ENCODE assay signal across 2 cellular contexts in the genomic region with DNA sequence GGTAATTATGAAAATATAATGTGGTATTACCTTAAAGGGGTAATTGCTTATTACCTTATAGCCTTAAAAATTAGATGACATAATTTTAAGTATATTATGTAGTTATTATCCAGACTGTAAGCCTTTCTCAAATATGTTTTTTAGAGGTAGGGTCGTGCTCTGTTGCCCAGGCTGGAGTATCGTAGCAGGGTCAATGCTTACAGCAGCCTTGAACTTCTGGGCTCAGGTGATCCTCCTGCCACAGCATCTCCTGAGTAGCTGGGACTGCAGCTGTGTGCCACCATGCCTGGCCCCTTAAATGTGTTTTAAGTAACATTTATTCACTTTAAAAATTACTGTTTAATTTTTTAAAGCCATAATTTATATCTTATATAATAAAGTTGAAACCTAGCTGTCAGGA.
TF ChIP-seq lines count a peak whose summit lies in the region.

No MANE protein-coding gene starts in this region.

TF ChIP-seq in HepG2, 621 proteins besides CTCF, POLR2A, EP300 and RAD21:
- TF ChIP-seq ZNF431 (CRISPR knock-in tag; IDR thresholded peaks at IDR 0.05; ENCODE audit: borderline replicate concordance, low read depth) (no peak), ZNF121 (CRISPR knock-in tag; IDR thresholded peaks at IDR 0.05) (peak; percentile 79), ZBTB1 (CRISPR knock-in tag; IDR thresholded peaks at IDR 0.05; ENCODE audit: borderline replicate concordance) (no peak), LRRFIP1 (CRISPR knock-in tag; conservative IDR thresholded peaks at IDR 0.05) (no peak), IRF1 (CRISPR knock-in tag; IDR thresholded peaks at IDR 0.05; ENCODE audit: low read depth) (no peak), DPF2 (CRISPR knock-in tag; IDR thresholded peaks at IDR 0.05; ENCODE audit: borderline replicate concordance, low read depth) (no peak)
- TF ChIP-seq, protein P1, sequence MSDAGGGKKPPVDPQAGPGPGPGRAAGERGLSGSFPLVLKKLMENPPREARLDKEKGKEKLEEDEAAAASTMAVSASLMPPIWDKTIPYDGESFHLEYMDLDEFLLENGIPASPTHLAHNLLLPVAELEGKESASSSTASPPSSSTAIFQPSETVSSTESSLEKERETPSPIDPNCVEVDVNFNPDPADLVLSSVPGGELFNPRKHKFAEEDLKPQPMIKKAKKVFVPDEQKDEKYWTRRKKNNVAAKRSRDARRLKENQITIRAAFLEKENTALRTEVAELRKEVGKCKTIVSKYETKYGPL (CRISPR knock-in tag; IDR thresholded peaks at IDR 0.05) = no peak
- TF ChIP-seq, protein P2, sequence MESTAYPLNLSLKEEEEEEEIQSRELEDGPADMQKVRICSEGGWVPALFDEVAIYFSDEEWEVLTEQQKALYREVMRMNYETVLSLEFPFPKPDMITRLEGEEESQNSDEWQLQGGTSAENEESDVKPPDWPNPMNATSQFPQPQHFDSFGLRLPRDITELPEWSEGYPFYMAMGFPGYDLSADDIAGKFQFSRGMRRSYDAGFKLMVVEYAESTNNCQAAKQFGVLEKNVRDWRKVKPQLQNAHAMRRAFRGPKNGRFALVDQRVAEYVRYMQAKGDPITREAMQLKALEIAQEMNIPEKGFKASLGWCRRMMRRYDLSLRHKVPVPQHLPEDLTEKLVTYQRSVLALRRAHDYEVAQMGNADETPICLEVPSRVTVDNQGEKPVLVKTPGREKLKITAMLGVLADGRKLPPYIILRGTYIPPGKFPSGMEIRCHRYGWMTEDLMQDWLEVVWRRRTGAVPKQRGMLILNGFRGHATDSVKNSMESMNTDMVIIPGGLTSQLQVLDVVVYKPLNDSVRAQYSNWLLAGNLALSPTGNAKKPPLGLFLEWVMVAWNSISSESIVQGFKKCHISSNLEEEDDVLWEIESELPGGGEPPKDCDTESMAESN (CRISPR knock-in tag; conservative IDR thresholded peaks at IDR 0.05) = no peak

TF ChIP-seq in WTC11, 78 proteins besides CTCF, POLR2A, EP300 and RAD21:
- TF ChIP-seq FOXK1 (CRISPR knock-in tag; IDR thresholded peaks at IDR 0.05) = no peak
- TF ChIP-seq ZNF121 (CRISPR knock-in tag; IDR thresholded peaks at IDR 0.05) = peak; percentile 60; the same call in 1 of the 2 replicates
